ENCODE assay signal across 27 cellular contexts in genomic region chr10:84478155-84478554, GRCh38.
A peak's percentile ranks its signal among the peaks of the same experiment; 100 is the strongest.
DNase-seq lines count a peak whose midpoint lies in the region; ATAC-seq, FAIRE-seq and TF ChIP-seq lines count a peak whose summit lies in the region.
"Had no signal": no experiment of that assay in that cellular context is flagged by ENCODE, and none has a peak within 500 bp of the region (broad histone marks: within the 10 kb centered on the region; RNA-seq: fewer than 3 reads in every experiment).

No MANE protein-coding gene starts in this region.

- H3K4me3 Mint-ChIP-seq in HFFc6, result no peak overlapping the region
- H3K4me3 Mint-ChIP-seq in astrocyte (ENCODE audit: unreplicated experiment), result no peak overlapping the region
- H3K4me3 Mint-ChIP-seq in nephron progenitor cell, result no peak overlapping the region
- no peak overlapping the region for H3K4me3 Mint-ChIP-seq in naive thymus-derived CD4-positive, alpha-beta T cell
- H3K4me3 Mint-ChIP-seq: CD14-positive monocyte; naive B cell; stimulated activated memory B cell treated with anti-CD40 and anti-IgM and Interleukin-4, amounts not matched to agents 10 μg/mL and 1 μg/mL and 100 μg/mL, for 72 hours; T-helper 2 cell treated with Interferon-gamma antibody and Interleukin-4, amounts not matched to agents 5 μg/mL and 100 μg/mL, for 36 hours had no signal

- no peaks in the 10 kb centered on the region for H3K79me2 ChIP-seq in astrocyte (ENCODE audit: insufficient read depth, low read length)

- H3K9me3 Mint-ChIP-seq in HFFc6 (no peaks in the 10 kb centered on the region), astrocyte (ENCODE audit: unreplicated experiment) (no peaks in the 10 kb centered on the region), nephron progenitor cell (no peaks in the 10 kb centered on the region)
- H3K9me3 Mint-ChIP-seq in naive thymus-derived CD4-positive, alpha-beta T cell, result no peaks in the 10 kb centered on the region
- H3K9me3 Mint-ChIP-seq: CD14-positive monocyte; naive B cell; stimulated activated memory B cell treated with anti-CD40 and anti-IgM and Interleukin-4, amounts not matched to agents 10 μg/mL and 1 μg/mL and 100 μg/mL, for 72 hours; T-helper 2 cell treated with Interferon-gamma antibody and Interleukin-4, amounts not matched to agents 5 μg/mL and 100 μg/mL, for 36 hours had no signal

- no peak for FAIRE-seq in astrocyte (lab: Jason Lieb, UNC)

- ATAC-seq in naive thymus-derived CD4-positive, alpha-beta T cell, result no peak
- ATAC-seq in Right ventricle myocardium inferior, result no peak
- ATAC-seq: right lobe of liver; SK-N-SH treated with all-trans-retinoic acid at 6 μM for 48 hours; stimulated activated memory B cell treated with anti-CD40 and anti-IgM and Interleukin-4, amounts not matched to agents 10 μg/mL and 1 μg/mL and 100 μg/mL, for 72 hours had no signal

- no peak overlapping the region for H3K27ac ChIP-seq in astrocyte (ENCODE audit: low read depth, low read length)
- no peak overlapping the region for H3K27ac ChIP-seq in naive thymus-derived CD4-positive, alpha-beta T cell (ENCODE audit: low read depth, low read length)
- H3K27ac ChIP-seq: cardiac muscle cell, dorsolateral prefrontal cortex, ovary, right lobe of liver, uterus, WERI-Rb-1 had no signal

- no peak overlapping the region for H3K27ac Mint-ChIP-seq in HFFc6
- H3K27ac Mint-ChIP-seq in astrocyte (ENCODE audit: unreplicated experiment), result no peak overlapping the region
- H3K27ac Mint-ChIP-seq in nephron progenitor cell, result no peak overlapping the region
- H3K27ac Mint-ChIP-seq in naive thymus-derived CD4-positive, alpha-beta T cell, result peak overlapping the region in 2 of 9 donors; percentile 7 to 75
- H3K27ac Mint-ChIP-seq: CD14-positive monocyte; stimulated activated memory B cell treated with anti-CD40 and anti-IgM and Interleukin-4, amounts not matched to agents 10 μg/mL and 1 μg/mL and 100 μg/mL, for 72 hours; T-helper 2 cell treated with Interferon-gamma antibody and Interleukin-4, amounts not matched to agents 5 μg/mL and 100 μg/mL, for 36 hours had no signal

- no peaks in the 10 kb centered on the region for H3K4me1 ChIP-seq in astrocyte (ENCODE audit: insufficient read depth, low read length)
- no peaks in the 10 kb centered on the region for H3K4me1 ChIP-seq in naive thymus-derived CD4-positive, alpha-beta T cell (ENCODE audit: control insufficient read depth in 2 of 2, insufficient read depth in 2 of 2, low read length in 2 of 2)
- H3K4me1 ChIP-seq: right lobe of liver, uterus had no signal

- DNase-seq in HFFc6 (peak; percentile 15), astrocyte (ENCODE audit: low read depth) (peak; percentile 35), fibroblast of mammary gland (ENCODE audit: low read depth) (peak; percentile 54), skeletal muscle cell (ENCODE audit: low read depth) (peak; percentile 20), nephron progenitor cell (no peak), dedifferentiated amniotic fluid mesenchymal stem cell (ENCODE audit: extremely low spot score) (no peak), Right ventricle myocardium inferior (ENCODE audit: missing footprints) (no peak)
- DNase-seq in naive thymus-derived CD4-positive, alpha-beta T cell, result no peak
- DNase-seq: activated CD4-positive, alpha-beta T cell treated with anti-CD3 and anti-CD28 coated beads, Interleukin-2, amount 50 U/mL, for 4 hours; activated effector memory CD4-positive, alpha-beta T cell treated with Interleukin-2 at 50 U/mL for 16 hours; dorsolateral prefrontal cortex; mesendoderm; MM.1S; naive B cell; NCI-H1436 treated with DMSO at 0.1 percent for 48 hours; NCI-H526; ovary; right lobe of liver; RPMI8226; stimulated activated CD4-positive, alpha-beta T cell treated with anti-CD3 and anti-CD28 coated beads, Interleukin-1b, Interleukin-23, amount 100 ng/mL, for 48 hours; uterus; WERI-Rb-1 had no signal

- H3K9ac ChIP-seq in astrocyte (ENCODE audit: low read length), result no peak overlapping the region

- no peaks in the 10 kb centered on the region; the same call in 1 of the 2 replicates for H3K27me3 Mint-ChIP-seq in HFFc6 (ENCODE audit: insufficient read depth)
- no peaks in the 10 kb centered on the region for H3K27me3 Mint-ChIP-seq in astrocyte (ENCODE audit: low read depth, unreplicated experiment)
- no peaks in the 10 kb centered on the region for H3K27me3 Mint-ChIP-seq in nephron progenitor cell (ENCODE audit: low read depth, poor library complexity)
- H3K27me3 Mint-ChIP-seq in naive thymus-derived CD4-positive, alpha-beta T cell, result no peaks in the 10 kb centered on the region
- H3K27me3 Mint-ChIP-seq: naive B cell; stimulated activated memory B cell treated with anti-CD40 and anti-IgM and Interleukin-4, amounts not matched to agents 10 μg/mL and 1 μg/mL and 100 μg/mL, for 72 hours had no signal

- H3K36me3 Mint-ChIP-seq in HFFc6 (ENCODE audit: low read depth), result peaks cover 5% of the 10 kb centered on the region; the same call in 1 of the 2 replicates
- peaks cover 3% of the 10 kb centered on the region for H3K36me3 Mint-ChIP-seq in astrocyte (ENCODE audit: low read depth, unreplicated experiment)
- H3K36me3 Mint-ChIP-seq in nephron progenitor cell (ENCODE audit: low read depth), result peaks cover 19% of the 10 kb centered on the region
- peaks cover 10 to 51% (median 31%) of the 10 kb centered on the region in 5 donors for H3K36me3 Mint-ChIP-seq in naive thymus-derived CD4-positive, alpha-beta T cell

- TF ChIP-seq CTCF in HFFc6 (IDR thresholded peaks at IDR 0.05) (no peak), astrocyte (IDR thresholded peaks at IDR 0.05; ENCODE audit: insufficient read depth, low read depth, low read length) (no peak), fibroblast of mammary gland (conservative IDR thresholded peaks at IDR 0.05; ENCODE audit: control insufficient read depth, insufficient read depth, low read depth, low read length) (no peak), nephron progenitor cell (IDR thresholded peaks at IDR 0.05) (no peak)

- no peaks in the 10 kb centered on the region for H3K9me3 ChIP-seq in astrocyte (ENCODE audit: insufficient read depth, low read depth, low read length)
- H3K9me3 ChIP-seq in naive thymus-derived CD4-positive, alpha-beta T cell (ENCODE audit: control insufficient read depth in 2 of 3, low read length in 3 of 3), result no peaks in the 10 kb centered on the region
- H3K9me3 ChIP-seq: ovary, right lobe of liver, uterus had no signal

- H3K36me3 ChIP-seq in astrocyte (ENCODE audit: insufficient read depth, low read length), result peaks cover 7% of the 10 kb centered on the region
- peaks cover 4 to 15% (median 5%) of the 10 kb centered on the region in 3 experiments for H3K36me3 ChIP-seq in naive thymus-derived CD4-positive, alpha-beta T cell (ENCODE audit: control insufficient read depth in 2 of 3, insufficient read depth in 3 of 3, low read length in 3 of 3)
- H3K36me3 ChIP-seq: ovary, right lobe of liver, uterus, WERI-Rb-1 had no signal

- H3K4me3 ChIP-seq in astrocyte (ENCODE audit: insufficient read depth, low read depth, low read length) (no peak overlapping the region), fibroblast of mammary gland (ENCODE audit: control insufficient read depth, low read depth, low read length) (no peak overlapping the region), skeletal muscle cell (ENCODE audit: low read depth, low read length) (no peak overlapping the region)
- no peak overlapping the region for H3K4me3 ChIP-seq in naive thymus-derived CD4-positive, alpha-beta T cell (ENCODE audit: low read length)
- H3K4me3 ChIP-seq: cardiac muscle cell, dorsolateral prefrontal cortex, ovary, right lobe of liver, uterus had no signal

- no peaks in the 10 kb centered on the region for H3K27me3 ChIP-seq in astrocyte (ENCODE audit: insufficient read depth, low read length)
- no peaks in the 10 kb centered on the region for H3K27me3 ChIP-seq in naive thymus-derived CD4-positive, alpha-beta T cell (ENCODE audit: control insufficient read depth in 2 of 2, insufficient read depth in 2 of 2, low read length in 2 of 2)
- H3K27me3 ChIP-seq: cardiac muscle cell, dorsolateral prefrontal cortex, ovary, right lobe of liver, uterus had no signal

- POLR2A ChIA-PET in naive thymus-derived CD4-positive, alpha-beta T cell (lab: Charles Lee), result no interaction called here

- H3K4me2 ChIP-seq in astrocyte (ENCODE audit: low read length), result no peak overlapping the region

- no peak overlapping the region for H2AFZ ChIP-seq in astrocyte (ENCODE audit: low read depth, low read length)

- intact Hi-C loops in naive thymus-derived CD4-positive, alpha-beta T cell (cut with micrococcal nuclease), result no loop called here
- intact Hi-C loops in Right ventricle myocardium inferior (cut with DNase I), result no loop called here

- H3K4me1 Mint-ChIP-seq in HFFc6 (ENCODE audit: low read depth), result peaks cover 14% of the 10 kb centered on the region
- peaks cover 8% of the 10 kb centered on the region for H3K4me1 Mint-ChIP-seq in astrocyte (ENCODE audit: low read depth, unreplicated experiment)
- no peaks in the 10 kb centered on the region for H3K4me1 Mint-ChIP-seq in nephron progenitor cell
- H3K4me1 Mint-ChIP-seq in naive thymus-derived CD4-positive, alpha-beta T cell, result peaks cover 4 to 16% (median 9%) of the 10 kb centered on the region in 7 donors
- H3K4me1 Mint-ChIP-seq: CD14-positive monocyte; naive B cell; stimulated activated memory B cell treated with anti-CD40 and anti-IgM and Interleukin-4, amounts not matched to agents 10 μg/mL and 1 μg/mL and 100 μg/mL, for 72 hours had no signal

- H4K20me1 ChIP-seq in astrocyte (ENCODE audit: insufficient read depth, low read length), result no peaks in the 10 kb centered on the region

- CTCF ChIA-PET in naive thymus-derived CD4-positive, alpha-beta T cell (lab: Charles Lee), result no interaction called here

Comparison
In these comparisons a context has a peak if more than half of its experiments do, and no peak if none do; other contexts are left out.
1. DNase-seq: peak in HFFc6 (single experiment), astrocyte (single experiment), fibroblast of mammary gland (single experiment) and skeletal muscle cell (single experiment); none in nephron progenitor cell (single experiment), naive thymus-derived CD4-positive, alpha-beta T cell (0 of 9), dedifferentiated amniotic fluid mesenchymal stem cell (single experiment) and Right ventricle myocardium inferior (single experiment).